In the genomic region with DNA sequence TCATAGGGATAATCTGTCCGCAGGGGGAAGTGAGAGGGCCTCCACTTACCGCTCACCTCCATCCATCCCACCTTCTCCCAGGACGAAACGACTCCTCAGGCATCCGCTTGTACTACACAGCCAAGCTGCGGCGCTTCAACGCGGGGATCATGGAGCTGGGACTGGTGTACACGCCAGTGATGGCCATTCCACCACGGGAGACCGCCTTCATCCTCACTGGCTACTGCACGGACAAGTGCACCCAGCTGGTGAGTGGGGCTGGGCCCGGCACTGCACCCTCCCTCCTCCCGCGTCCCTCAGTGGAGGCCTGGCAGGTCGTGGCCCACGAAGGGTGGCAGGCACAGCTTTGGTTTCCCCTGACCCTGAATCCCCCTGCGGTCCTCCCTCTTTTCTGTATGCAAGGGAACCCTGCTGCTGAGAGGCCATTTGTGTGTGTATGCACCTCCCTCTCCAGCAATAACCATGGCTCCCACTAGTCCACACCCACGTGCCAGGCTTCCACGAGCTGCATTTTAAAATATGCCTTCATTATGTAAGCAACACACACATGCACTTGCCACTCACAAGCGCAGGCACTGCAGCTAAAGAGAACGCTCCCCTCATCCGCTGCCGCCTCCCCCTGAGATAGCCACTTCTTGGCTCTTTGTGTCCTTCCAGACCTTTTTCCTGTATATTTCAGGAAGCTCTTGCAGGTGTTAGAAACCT, we compare ENCODE assay signal across 16 cellular contexts. TPM values are rescaled to one million over a fixed set of nuclear protein-coding genes. Genes with fewer than 3 reads are reported as not detected.
A peak's percentile ranks its signal among the peaks of the same experiment; 100 is the strongest.
DNase-seq lines count a peak whose midpoint lies in the region; ATAC-seq and TF ChIP-seq lines count a peak whose summit lies in the region.
"Had no signal": no experiment of that assay in that cellular context is flagged by ENCODE, and none has a peak within 500 bp of the region (broad histone marks: within the 10 kb centered on the region; RNA-seq: fewer than 3 reads in every experiment).

No MANE protein-coding gene starts in this region.

- H3K27ac Mint-ChIP-seq in chondrocyte (ENCODE audit: unreplicated experiment), result no peak overlapping the region
- no peak overlapping the region for H3K27ac Mint-ChIP-seq in osteocyte (ENCODE audit: unreplicated experiment)
- no peak overlapping the region for H3K27ac Mint-ChIP-seq in glutamatergic neuron (ENCODE audit: unreplicated experiment)
- H3K27ac Mint-ChIP-seq: CD14-positive monocyte; CD8-positive, alpha-beta T cell had no signal

- intact Hi-C loops in left ventricle myocardium superior (cut with micrococcal nuclease), result no loop called here

- no peaks in the 10 kb centered on the region for H3K4me1 ChIP-seq in right atrium auricular region
- H3K4me1 ChIP-seq in mesenchymal stem cell (ENCODE audit: control insufficient read depth, insufficient read depth, low read depth, low read length), result no peaks in the 10 kb centered on the region
- H3K4me1 ChIP-seq: A549 had no signal

- peak overlapping the region; percentile 3 for H4K91ac ChIP-seq in mesenchymal stem cell (ENCODE audit: low read length)

- no peak overlapping the region for H2AFZ ChIP-seq in mesenchymal stem cell (ENCODE audit: low read depth, low read length)

- no peak overlapping the region for H2AK5ac ChIP-seq in mesenchymal stem cell (ENCODE audit: low read length, severe bottlenecking)

- H3K9ac ChIP-seq in mesenchymal stem cell (ENCODE audit: low read length), result no peak overlapping the region

- H3K4me3 Mint-ChIP-seq in chondrocyte (ENCODE audit: unreplicated experiment), result no peak overlapping the region
- H3K4me3 Mint-ChIP-seq in osteocyte (ENCODE audit: unreplicated experiment), result no peak overlapping the region
- H3K4me3 Mint-ChIP-seq in glutamatergic neuron (ENCODE audit: unreplicated experiment), result no peak overlapping the region
- H3K4me3 Mint-ChIP-seq: CD14-positive monocyte; CD8-positive, alpha-beta T cell had no signal

- H3K79me1 ChIP-seq in mesenchymal stem cell (replicated peaks; ENCODE audit: low read length, poor library complexity, severe bottlenecking), result no peaks in the 10 kb centered on the region

- no peak overlapping the region for H3K18ac ChIP-seq in mesenchymal stem cell (ENCODE audit: low read depth in 1 of 2, low read length in 2 of 2)

- TF ChIP-seq CTCF in right atrium auricular region (IDR thresholded peaks at IDR 0.05) (no peak), chondrocyte (IDR thresholded peaks at IDR 0.05) (no peak), osteocyte (IDR thresholded peaks at IDR 0.05) (no peak), glutamatergic neuron (IDR thresholded peaks at IDR 0.05; ENCODE audit: partially characterized antibody, unreplicated experiment) (no peak)

- 85% methylated on average over 24 of the region's 25 CpGs for WGBS in mesenchymal stem cell

- H3K36me3 Mint-ChIP-seq in chondrocyte (ENCODE audit: low read depth), result no peaks in the 10 kb centered on the region
- H3K36me3 Mint-ChIP-seq in osteocyte (ENCODE audit: unreplicated experiment), result no peaks in the 10 kb centered on the region
- no peaks in the 10 kb centered on the region for H3K36me3 Mint-ChIP-seq in glutamatergic neuron (ENCODE audit: unreplicated experiment)
- H3K36me3 Mint-ChIP-seq: CD14-positive monocyte; CD8-positive, alpha-beta T cell had no signal

- no peak overlapping the region for H2BK15ac ChIP-seq in mesenchymal stem cell (ENCODE audit: low read depth, poor library complexity, severe bottlenecking)

- H3K27me3 Mint-ChIP-seq in chondrocyte (ENCODE audit: low read depth) (peaks cover 49% of the 10 kb centered on the region), osteocyte (ENCODE audit: unreplicated experiment) (peaks cover 53% of the 10 kb centered on the region), glutamatergic neuron (ENCODE audit: unreplicated experiment) (peaks cover 3% of the 10 kb centered on the region)

- H3K9me3 Mint-ChIP-seq in chondrocyte (ENCODE audit: low read depth), result no peaks in the 10 kb centered on the region
- H3K9me3 Mint-ChIP-seq in osteocyte (ENCODE audit: unreplicated experiment), result no peaks in the 10 kb centered on the region
- H3K9me3 Mint-ChIP-seq in glutamatergic neuron (ENCODE audit: unreplicated experiment), result peaks cover 5% of the 10 kb centered on the region
- H3K9me3 Mint-ChIP-seq: CD14-positive monocyte; CD8-positive, alpha-beta T cell had no signal

- no peak overlapping the region for H3K14ac ChIP-seq in mesenchymal stem cell (ENCODE audit: low read length in 2 of 2)

- H3K9me3 ChIP-seq in right atrium auricular region, result no peaks in the 10 kb centered on the region
- H3K9me3 ChIP-seq in mesenchymal stem cell (ENCODE audit: control insufficient read depth, low read length), result no peaks in the 10 kb centered on the region
- H3K9me3 ChIP-seq: A549 had no signal

- H4K8ac ChIP-seq in mesenchymal stem cell (ENCODE audit: low read length), result no peak overlapping the region

- no peak overlapping the region for H2BK120ac ChIP-seq in mesenchymal stem cell (ENCODE audit: low read depth, low read length)

- H3K36me3 ChIP-seq in right atrium auricular region (no peaks in the 10 kb centered on the region), mesenchymal stem cell (ENCODE audit: control insufficient read depth in 1 of 2, insufficient read depth in 2 of 2, low read depth in 1 of 2, low read length in 2 of 2) (no peaks in the 10 kb centered on the region)

- no peaks in the 10 kb centered on the region for H3K27me3 ChIP-seq in right atrium auricular region
- H3K27me3 ChIP-seq in mesenchymal stem cell (ENCODE audit: control insufficient read depth in 1 of 2, insufficient read depth in 1 of 2, low read length in 2 of 2), result peaks cover 68 to 92% of the 10 kb centered on the region in 2 experiments

- no peak overlapping the region for H3K4me2 ChIP-seq in mesenchymal stem cell (ENCODE audit: low read length, poor library complexity, severe bottlenecking)
- H3K4me2 ChIP-seq: A549 had no signal

- ATAC-seq in left ventricle myocardium superior, result no peak
- ATAC-seq: A549, HCT116 had no signal

- H3K23ac ChIP-seq in mesenchymal stem cell (ENCODE audit: low read length in 2 of 2), result no peak overlapping the region

- no peak overlapping the region for H3K27ac ChIP-seq in right atrium auricular region
- H3K27ac ChIP-seq in mesenchymal stem cell (ENCODE audit: low read length, poor library complexity, severe bottlenecking), result no peak overlapping the region
- H3K27ac ChIP-seq: A549, HL-60 had no signal

- no peak overlapping the region for H3K4ac ChIP-seq in mesenchymal stem cell (ENCODE audit: low read depth in 1 of 2, low read length in 2 of 2)

- H2BK12ac ChIP-seq in mesenchymal stem cell (ENCODE audit: low read length in 2 of 2), result no peak overlapping the region

- no peak overlapping the region for H2BK5ac ChIP-seq in mesenchymal stem cell (ENCODE audit: low read depth, low read length, poor library complexity, severe bottlenecking)

- H3K4me3 ChIP-seq in right atrium auricular region (no peak overlapping the region), mesenchymal stem cell (ENCODE audit: insufficient read depth in 1 of 2, low read depth in 1 of 2, low read length in 2 of 2) (no peak overlapping the region)
- H3K4me3 ChIP-seq: A549 had no signal

- DNase-seq in left ventricle myocardium superior, result peak; percentile 18
- no peak for DNase-seq in right atrium auricular region (ENCODE audit: low spot score)
- DNase-seq in chondrocyte (ENCODE audit: low spot score), result peak; percentile 83
- DNase-seq in mesenchymal stem cell, result no peak
- no peak for DNase-seq in osteocyte (ENCODE audit: extremely low spot score, unreplicated experiment)
- DNase-seq in effector CD4-positive, alpha-beta T cell, result no peak
- DNase-seq in glutamatergic neuron, result no peak
- DNase-seq: DMS153, EL had no signal

- H3K4me1 Mint-ChIP-seq in chondrocyte (ENCODE audit: low read depth), result no peaks in the 10 kb centered on the region
- no peaks in the 10 kb centered on the region for H3K4me1 Mint-ChIP-seq in osteocyte (ENCODE audit: unreplicated experiment)
- H3K4me1 Mint-ChIP-seq in glutamatergic neuron (ENCODE audit: low read depth, unreplicated experiment), result peaks cover 3% of the 10 kb centered on the region
- H3K4me1 Mint-ChIP-seq: CD14-positive monocyte had no signal

RNA-seq across cellular contexts. Expression of gene DBH, which starts 11.8 kb away (rescaled TPM):
- total RNA-seq in left ventricle myocardium superior (not detected), right atrium auricular region (not detected), chondrocyte (not detected in 3 replicates), osteocyte (not detected in 2 replicates), glutamatergic neuron (ENCODE audit: unreplicated experiment) (1.8 TPM)
- polyA plus RNA-seq in mesenchymal stem cell (2013, experiment 1 of 2), result not detected
- not detected for polyA plus RNA-seq in mesenchymal stem cell (2013, experiment 2 of 2)
- polyA plus RNA-seq: A549, AG04450, BJ, CD14-positive monocyte had no signal

RNA-seq across cellular contexts. Expression of gene FAM163B, which starts 38.7 kb away (rescaled TPM):
- total RNA-seq in left ventricle myocardium superior (not detected), right atrium auricular region (1 to 10 TPM in 1 of 2 donors, not detected in 1; 1.7 TPM), chondrocyte (not detected in 3 replicates), osteocyte (not detected in 2 replicates), glutamatergic neuron (ENCODE audit: unreplicated experiment) (0.51 TPM)
- 0.07 TPM for polyA plus RNA-seq in mesenchymal stem cell (2013, experiment 1 of 2)
- 0.10 TPM for polyA plus RNA-seq in mesenchymal stem cell (2013, experiment 2 of 2)
- total RNA-seq: CD8-positive, alpha-beta T cell had no signal
- polyA plus RNA-seq: A549, AG04450, BJ, CD14-positive monocyte had no signal

Comparison
In these comparisons a context has a peak if more than half of its experiments do, and no peak if none do; other contexts are left out.
1. DNase-seq: peak in left ventricle myocardium superior (single experiment) and chondrocyte (single experiment); none in right atrium auricular region (single experiment), mesenchymal stem cell (single experiment), osteocyte (single experiment), effector CD4-positive, alpha-beta T cell (single experiment) and glutamatergic neuron (single experiment).